In the genomic region with DNA sequence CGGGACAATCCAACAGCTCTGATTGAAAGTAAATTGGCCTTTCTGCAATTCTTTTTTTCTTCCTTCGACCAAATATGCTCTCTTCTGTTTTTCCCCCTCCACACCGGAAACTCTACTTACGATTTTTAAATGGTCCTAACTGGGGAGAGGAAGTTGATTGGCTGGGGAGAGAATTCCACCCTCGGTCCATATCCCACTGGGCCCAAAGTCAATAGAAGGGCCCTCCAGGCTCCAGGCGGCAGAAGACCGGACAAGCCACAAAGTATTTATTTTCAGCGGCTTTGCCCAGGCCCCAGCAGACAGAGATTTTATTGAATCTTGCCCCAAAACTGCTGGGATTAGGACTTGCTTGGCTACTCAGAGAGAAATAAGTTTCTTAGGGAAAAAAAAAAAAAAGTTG, we compare ENCODE assay signal across 21 cellular contexts.
"Had no signal": no experiment of that assay in that cellular context is flagged by ENCODE, and none has a peak within 500 bp of the region (broad histone marks: within the 10 kb centered on the region; RNA-seq: fewer than 3 reads in every experiment).

No MANE protein-coding gene starts in this region.

- H3K4me1 Mint-ChIP-seq: activated naive CD4-positive, alpha-beta T cell treated with anti-CD3 and anti-CD28 coated beads, Interleukin-2, amount 10 ng/mL, durations not matched to agents 7 days and 5 days had no signal

- H3K4me3 ChIP-seq: dorsolateral prefrontal cortex, esophagus squamous epithelium, gastroesophageal sphincter, pancreas, tibial nerve had no signal

- H3K4me3 Mint-ChIP-seq: activated CD4-positive, alpha-beta memory T cell treated with anti-CD3 and anti-CD28 coated beads, Interleukin-2, amount 10 ng/mL, durations not matched to agents 7 days and 5 days; activated naive CD4-positive, alpha-beta T cell treated with anti-CD3 and anti-CD28 coated beads, Interleukin-2, amount 10 ng/mL, durations not matched to agents 7 days and 5 days; memory B cell; naive thymus-derived CD4-positive, alpha-beta T cell; stimulated activated naive CD8-positive, alpha-beta T cell treated with anti-CD3 and anti-CD28 coated beads, Interleukin-15, Interleukin-2, amounts not matched to agents 100 ng/mL and 50 ng/mL, for 24 hours had no signal

- H3K9me3 Mint-ChIP-seq: activated CD4-positive, alpha-beta memory T cell treated with anti-CD3 and anti-CD28 coated beads, Interleukin-2, amount 10 ng/mL, durations not matched to agents 7 days and 5 days; activated naive CD4-positive, alpha-beta T cell treated with anti-CD3 and anti-CD28 coated beads, Interleukin-2, amount 10 ng/mL, durations not matched to agents 7 days and 5 days; memory B cell; stimulated activated naive CD8-positive, alpha-beta T cell treated with anti-CD3 and anti-CD28 coated beads, Interleukin-15, Interleukin-2, amounts not matched to agents 100 ng/mL and 50 ng/mL, for 24 hours had no signal

- H3K27me3 ChIP-seq: dorsolateral prefrontal cortex, esophagus squamous epithelium, gastroesophageal sphincter, pancreas, tibial nerve had no signal

- H3K4me1 ChIP-seq: pancreas had no signal

- H3K27ac ChIP-seq: esophagus squamous epithelium, gastroesophageal sphincter, pancreas had no signal

- ATAC-seq: gastroesophageal sphincter; left colon; naive thymus-derived CD4-positive, alpha-beta T cell; pancreas had no signal

- H3K36me3 ChIP-seq: esophagus squamous epithelium, gastroesophageal sphincter, pancreas, tibial nerve had no signal

- H3K9me3 ChIP-seq: esophagus squamous epithelium, gastroesophageal sphincter, pancreas, tibial nerve had no signal

- DNase-seq: activated CD4-positive, alpha-beta memory T cell treated with anti-CD3 and anti-CD28 coated beads, Interleukin-2, amount 10 ng/mL, durations not matched to agents 7 days and 5 days; activated CD4-positive, alpha-beta T cell treated with anti-CD3 and anti-CD28 coated beads for 48 hours; activated effector memory CD4-positive, alpha-beta T cell treated with anti-CD3 and anti-CD28 coated beads, Interleukin-2, amount 50 U/mL, for 16 hours; activated T-cell treated with anti-CD3 and anti-CD28 coated beads for 4 hours; anterior cingulate cortex; central memory CD4-positive, alpha-beta T cell; dorsolateral prefrontal cortex; esophagus squamous epithelium; head of caudate nucleus; hypothalamus; left colon; naive thymus-derived CD4-positive, alpha-beta T cell; pancreas; stimulated activated CD4-positive, alpha-beta T cell treated with anti-CD3 and anti-CD28 coated beads, Interleukin-1b, Interleukin-23, amount 100 ng/mL, for 48 hours; substantia nigra; T-helper 2 cell had no signal

- H3K36me3 Mint-ChIP-seq: activated naive CD4-positive, alpha-beta T cell treated with anti-CD3 and anti-CD28 coated beads, Interleukin-2, amount 10 ng/mL, durations not matched to agents 7 days and 5 days; memory B cell; naive thymus-derived CD4-positive, alpha-beta T cell had no signal

- H3K27ac Mint-ChIP-seq: activated CD4-positive, alpha-beta memory T cell treated with anti-CD3 and anti-CD28 coated beads, Interleukin-2, amount 10 ng/mL, durations not matched to agents 7 days and 5 days; activated naive CD4-positive, alpha-beta T cell treated with anti-CD3 and anti-CD28 coated beads, Interleukin-2, amount 10 ng/mL, durations not matched to agents 7 days and 5 days; memory B cell; stimulated activated naive CD8-positive, alpha-beta T cell treated with anti-CD3 and anti-CD28 coated beads, Interleukin-15, Interleukin-2, amounts not matched to agents 100 ng/mL and 50 ng/mL, for 24 hours had no signal
